In genomic region chr20:31494131-31494530, GRCh38 we compare ENCODE assay signal across 8 cellular contexts. TPM values are rescaled to one million over a fixed set of nuclear protein-coding genes. Genes with fewer than 3 reads are reported as not detected.
DNase-seq lines count a peak whose midpoint lies in the region; ATAC-seq and TF ChIP-seq lines count a peak whose summit lies in the region.
"Had no signal": no experiment of that assay in that cellular context is flagged by ENCODE, and none has a peak within 500 bp of the region (broad histone marks: within the 10 kb centered on the region; RNA-seq: fewer than 3 reads in every experiment).

No MANE protein-coding gene starts in this region.

- H3K27ac ChIP-seq in SJCRH30 (no peak overlapping the region), vagina (no peak overlapping the region)
- H3K27ac ChIP-seq: prostate gland had no signal

- H3K27me3 ChIP-seq in H7 (ENCODE audit: control insufficient read depth, insufficient read depth, low read length) = no peaks in the 10 kb centered on the region
- H3K27me3 ChIP-seq in SJCRH30 = no peaks in the 10 kb centered on the region; the same call in 1 of the 2 replicates
- H3K27me3 ChIP-seq in vagina = no peaks in the 10 kb centered on the region

- no peak for TF ChIP-seq POLR2A in vagina (IDR thresholded peaks at IDR 0.05)

- ATAC-seq in GM18502 (IDR thresholded peaks at IDR 0.05; ENCODE audit: poor library complexity, unreplicated experiment) = no peak

- TF ChIP-seq CTCF in vagina (IDR thresholded peaks at IDR 0.05) = no peak

- H3K9me3 ChIP-seq in SJCRH30 (replicated peaks) (0 out of 2 replicates have a peak, but pooled peaks cover 3% of the 10 kb centered on the region), vagina (no peaks in the 10 kb centered on the region)
- H3K9me3 ChIP-seq: prostate gland had no signal

- intact Hi-C loops in vagina (cut with DNase I) = no loop called here

- H3K36me3 ChIP-seq in H7 (replicated peaks; ENCODE audit: control insufficient read depth, insufficient read depth, low read length) (no peaks in the 10 kb centered on the region), SJCRH30 (no peaks in the 10 kb centered on the region), vagina (no peaks in the 10 kb centered on the region)
- H3K36me3 ChIP-seq: prostate gland had no signal

- DNase-seq in H7 = peak; percentile 79
- peak; percentile 34 to 51 for DNase-seq in SJCRH30
- DNase-seq in lung microvascular endothelial cell (ENCODE audit: low read depth in 2 of 2) = peak; percentile 37 to 46
- no peak for DNase-seq in C1 segment of cervical spinal cord (lab: John Stamatoyannopoulos, UW)
- no peak for DNase-seq in vagina (ENCODE audit: extremely low spot score in 2 of 2)
- DNase-seq: central memory CD4-positive, alpha-beta T cell had no signal

- H3K4me3 ChIP-seq in H7 (ENCODE audit: insufficient read depth, low read depth, low read length) = no peak overlapping the region
- H3K4me3 ChIP-seq in SJCRH30 = no peak overlapping the region
- H3K4me3 ChIP-seq in vagina = no peak overlapping the region
- H3K4me3 ChIP-seq: prostate gland had no signal

- H3K4me1 ChIP-seq in SJCRH30 = no peaks in the 10 kb centered on the region; the same call in 1 of the 2 replicates
- peaks cover 19% of the 10 kb centered on the region for H3K4me1 ChIP-seq in vagina
- H3K4me1 ChIP-seq: prostate gland had no signal

RNA-seq across cellular contexts. Expression of gene REM1, which starts 19.0 kb away (rescaled TPM):
- not detected in 2 replicates for total RNA-seq in H7 (2014; rRNA removed; shearing (Covaris generic))
- total RNA-seq in SJCRH30 (2014; rRNA removed; shearing (Covaris generic)) = not detected in 2 replicates
- under 0.01 TPM in 1 of 2 replicates, not detected in the other for total RNA-seq in lung microvascular endothelial cell
- 4.4 TPM for total RNA-seq in vagina

RNA-seq across cellular contexts. Expression of gene DEFB124, which starts 19.2 kb away (rescaled TPM):
- not detected in 2 replicates for total RNA-seq in H7 (2014; rRNA removed; shearing (Covaris generic))
- total RNA-seq in SJCRH30 (2014; rRNA removed; shearing (Covaris generic)) = not detected in 2 replicates
- not detected in 2 replicates for total RNA-seq in lung microvascular endothelial cell
- total RNA-seq in vagina = not detected
- total RNA-seq: prostate gland had no signal

RNA-seq across cellular contexts. Expression of gene HM13, which starts 20.1 kb away (rescaled TPM):
- 63.9 and 65.0 TPM in 2 replicates for total RNA-seq in H7 (2014; rRNA removed; shearing (Covaris generic))
- 101 and 105 TPM in 2 replicates for total RNA-seq in SJCRH30 (2014; rRNA removed; shearing (Covaris generic))
- 31.6 and 37.9 TPM in 2 replicates for total RNA-seq in lung microvascular endothelial cell
- total RNA-seq in vagina = 77.8 TPM

RNA-seq across cellular contexts. Expression of gene DEFB123, which starts 53.7 kb away (rescaled TPM):
- total RNA-seq in H7 (2014; rRNA removed; shearing (Covaris generic)) = not detected in 2 replicates
- not detected in 2 replicates for total RNA-seq in SJCRH30 (2014; rRNA removed; shearing (Covaris generic))
- not detected in 2 replicates for total RNA-seq in lung microvascular endothelial cell
- total RNA-seq in vagina = not detected

Comparison
In these comparisons a context has a peak if more than half of its experiments do, and no peak if none do; other contexts are left out.
1. DNase-seq: peak in H7 (single experiment), SJCRH30 (2 of 2) and lung microvascular endothelial cell (2 of 2); none in C1 segment of cervical spinal cord (0 of 14) and vagina (0 of 2).